ENCODE assay signal across 26 cellular contexts in genomic region chr12:32249701-32250270, GRCh38.
DNase-seq lines count a peak whose midpoint lies in the region; ATAC-seq and TF ChIP-seq lines count a peak whose summit lies in the region.
"Had no signal": no experiment of that assay in that cellular context is flagged by ENCODE, and none has a peak within 500 bp of the region (broad histone marks: within the 10 kb centered on the region; RNA-seq: fewer than 3 reads in every experiment).

No MANE protein-coding gene starts in this region.

- no peak overlapping the region for H2BK20ac ChIP-seq in H9 (ENCODE audit: low read depth, low read length, poor library complexity, severe bottlenecking)

- no peak overlapping the region for H3T11ph ChIP-seq in H9 (ENCODE audit: low read length)

- H3K9me3 ChIP-seq in H9 (ENCODE audit: control insufficient read depth, low read depth, low read length) (peaks cover 5% of the 10 kb centered on the region), RWPE2 (ENCODE audit: severe bottlenecking) (no peaks in the 10 kb centered on the region), hepatocyte (ENCODE audit: low read depth) (no peaks in the 10 kb centered on the region), smooth muscle cell (replicated peaks; ENCODE audit: low read depth) (no peaks in the 10 kb centered on the region), right atrium auricular region (no peaks in the 10 kb centered on the region)
- no peaks in the 10 kb centered on the region for H3K9me3 ChIP-seq in CD8-positive, alpha-beta memory T cell (ENCODE audit: low read length)
- H3K9me3 ChIP-seq: MG63, sigmoid colon, SK-N-SH, uterus had no signal

- H2AFZ ChIP-seq in H9 (ENCODE audit: low read length) (no peak overlapping the region), hepatocyte (no peak overlapping the region), smooth muscle cell (ENCODE audit: low read depth) (no peak overlapping the region)
- H2AFZ ChIP-seq: parathyroid adenoma had no signal

- no peak overlapping the region for H3K14ac ChIP-seq in H9 (ENCODE audit: insufficient read depth, low read length)

- intact Hi-C loops in activated CD4-positive, alpha-beta T cell treated with anti-CD3 and anti-CD28 coated beads for 36 hours (cut with DNase I, micrococcal nuclease) = no loop called here

- H2BK5ac ChIP-seq in H9 (ENCODE audit: insufficient read length, low read length) = no peak overlapping the region

- no peak for ATAC-seq in RWPE2 (ENCODE audit: low read depth)
- no peak for ATAC-seq in activated CD4-positive, alpha-beta T cell treated with anti-CD3 and anti-CD28 coated beads for 36 hours
- ATAC-seq: activated naive CD8-positive, alpha-beta T cell treated with anti-CD3 and anti-CD28 coated beads, Interleukin-2, amount 50 U/mL, for 24 hours; CD8-positive, alpha-beta T cell; left lobe of liver; naive thymus-derived CD8-positive, alpha-beta T cell had no signal

- peak overlapping the region; percentile 78 for H3K27ac ChIP-seq in H9 (ENCODE audit: insufficient read length, low read depth, low read length)
- H3K27ac ChIP-seq in RWPE2 (ENCODE audit: poor library complexity, severe bottlenecking) = peak overlapping the region; percentile 10
- peak overlapping the region; percentile 77 for H3K27ac ChIP-seq in hepatocyte
- H3K27ac ChIP-seq in smooth muscle cell (ENCODE audit: low read depth) = peak overlapping the region; percentile 84
- H3K27ac ChIP-seq in CD8-positive, alpha-beta memory T cell (ENCODE audit: low read depth, low read length) = no peak overlapping the region
- no peak overlapping the region for H3K27ac ChIP-seq in right atrium auricular region
- H3K27ac ChIP-seq: brain microvascular endothelial cell, parathyroid adenoma, sigmoid colon, uterus had no signal

- H3K4me3 ChIP-seq in RWPE2 (ENCODE audit: severe bottlenecking) (no peak overlapping the region), hepatocyte (no peak overlapping the region), smooth muscle cell (no peak overlapping the region), right atrium auricular region (no peak overlapping the region)
- no peak overlapping the region for H3K4me3 ChIP-seq in CD8-positive, alpha-beta memory T cell (ENCODE audit: low read length)
- H3K4me3 ChIP-seq: MG63, sigmoid colon, uterus had no signal

- H2BK15ac ChIP-seq in H9 (ENCODE audit: low read depth, low read length) = no peak overlapping the region

- H2BK12ac ChIP-seq in H9 (ENCODE audit: insufficient read length, low read depth, low read length) = no peak overlapping the region

- H3K9me3 Mint-ChIP-seq in H9 = peaks cover 9 to 17% of the 10 kb centered on the region in 2 experiments
- no peaks in the 10 kb centered on the region for H3K9me3 Mint-ChIP-seq in CD8-positive, alpha-beta memory T cell
- H3K9me3 Mint-ChIP-seq in activated CD4-positive, alpha-beta T cell treated with anti-CD3 and anti-CD28 coated beads for 36 hours (ENCODE audit: low read depth) = no peaks in the 10 kb centered on the region
- H3K9me3 Mint-ChIP-seq: activated naive CD8-positive, alpha-beta T cell treated with anti-CD3 and anti-CD28 coated beads, Interleukin-2, amount 50 U/mL, for 24 hours; CD8-positive, alpha-beta T cell had no signal

- no peak overlapping the region for H3K4ac ChIP-seq in H9 (ENCODE audit: low read depth, low read length)

- H3K23ac ChIP-seq in H9 (ENCODE audit: insufficient read length, low read depth, low read length) = no peak overlapping the region

- H2BK120ac ChIP-seq in H9 (ENCODE audit: low read depth, low read length, poor library complexity, severe bottlenecking) = no peak overlapping the region

- POLR2A ChIA-PET in CD8-positive, alpha-beta memory T cell (lab: Charles Lee) = interaction anchor here (0.5 kb wide), 1 partner anchor 67 kb away, joined by 7 read pairs; no protein-coding TSS in a partner anchor
- POLR2A ChIA-PET in activated CD4-positive, alpha-beta T cell treated with anti-CD3 and anti-CD28 coated beads for 36 hours (lab: Charles Lee) = no interaction called here

- H3K36me3 ChIP-seq in RWPE2 (ENCODE audit: low read depth) (no peaks in the 10 kb centered on the region), hepatocyte (replicated peaks; ENCODE audit: insufficient read depth, low read depth) (no peaks in the 10 kb centered on the region), smooth muscle cell (ENCODE audit: low read depth) (no peaks in the 10 kb centered on the region), right atrium auricular region (no peaks in the 10 kb centered on the region)
- H3K36me3 ChIP-seq in CD8-positive, alpha-beta memory T cell (ENCODE audit: insufficient read depth, low read length) = no peaks in the 10 kb centered on the region
- H3K36me3 ChIP-seq: brain microvascular endothelial cell, sigmoid colon, uterus had no signal

- no peak overlapping the region for H3K4me3 Mint-ChIP-seq in H9
- no peak overlapping the region for H3K4me3 Mint-ChIP-seq in CD8-positive, alpha-beta memory T cell
- no peak overlapping the region for H3K4me3 Mint-ChIP-seq in activated CD4-positive, alpha-beta T cell treated with anti-CD3 and anti-CD28 coated beads for 36 hours
- H3K4me3 Mint-ChIP-seq: activated naive CD8-positive, alpha-beta T cell treated with anti-CD3 and anti-CD28 coated beads, Interleukin-2, amount 50 U/mL, for 24 hours; CD8-positive, alpha-beta T cell; mesothelial cell of epicardium; naive thymus-derived CD8-positive, alpha-beta T cell; T-helper 2 cell treated with Interferon-gamma antibody and Interleukin-4, amounts not matched to agents 5 μg/mL and 100 μg/mL, for 36 hours had no signal

- H4K20me1 ChIP-seq in H9 (ENCODE audit: control insufficient read depth, insufficient read depth, insufficient read length) = no peaks in the 10 kb centered on the region
- H4K20me1 ChIP-seq in hepatocyte (ENCODE audit: insufficient read depth, poor library complexity, severe bottlenecking) = no peaks in the 10 kb centered on the region
- H4K20me1 ChIP-seq in smooth muscle cell (ENCODE audit: low read depth) = no peaks in the 10 kb centered on the region

- no peaks in the 10 kb centered on the region for H3K79me2 ChIP-seq in H9 (ENCODE audit: insufficient read depth, low read length)
- H3K79me2 ChIP-seq in hepatocyte = peaks cover 12% of the 10 kb centered on the region
- no peaks in the 10 kb centered on the region for H3K79me2 ChIP-seq in smooth muscle cell (ENCODE audit: low read depth)

- no peak overlapping the region for H4K5ac ChIP-seq in H9 (ENCODE audit: insufficient read length, low read depth, low read length)

- peak overlapping the region; percentile 54 to 98 (median 82); a peak in 5 of 7 replicates for H3K27ac Mint-ChIP-seq in H9
- H3K27ac Mint-ChIP-seq in CD8-positive, alpha-beta memory T cell = no peak overlapping the region
- no peak overlapping the region for H3K27ac Mint-ChIP-seq in activated CD4-positive, alpha-beta T cell treated with anti-CD3 and anti-CD28 coated beads for 36 hours
- H3K27ac Mint-ChIP-seq: activated naive CD8-positive, alpha-beta T cell treated with anti-CD3 and anti-CD28 coated beads, Interleukin-2, amount 50 U/mL, for 24 hours; T-helper 2 cell treated with Interferon-gamma antibody and Interleukin-4, amounts not matched to agents 5 μg/mL and 100 μg/mL, for 36 hours had no signal

- peaks cover 22 to 36% (median 33%) of the 10 kb centered on the region in 3 experiments for H3K36me3 Mint-ChIP-seq in H9 (ENCODE audit: insufficient read depth in 1 of 3, low read depth in 3 of 3)
- peaks cover 0 to 8% (median 3%) of the 10 kb centered on the region in 3 donors for H3K36me3 Mint-ChIP-seq in CD8-positive, alpha-beta memory T cell
- peaks cover 7% of the 10 kb centered on the region for H3K36me3 Mint-ChIP-seq in activated CD4-positive, alpha-beta T cell treated with anti-CD3 and anti-CD28 coated beads for 36 hours (ENCODE audit: low read depth)

- H3K4me2 ChIP-seq in H9 (ENCODE audit: insufficient read depth, insufficient read length, low read length) (peak overlapping the region; percentile 24), hepatocyte (no peak overlapping the region), smooth muscle cell (peak overlapping the region; percentile 16)
- H3K4me2 ChIP-seq: SK-N-SH had no signal

- H3K9me2 ChIP-seq in hepatocyte (replicated peaks; ENCODE audit: insufficient read depth) = no peaks in the 10 kb centered on the region
- H3K9me2 ChIP-seq: SK-N-SH had no signal

- CTCF ChIA-PET in CD8-positive, alpha-beta memory T cell (lab: Charles Lee) = no interaction called here
- CTCF ChIA-PET in activated CD4-positive, alpha-beta T cell treated with anti-CD3 and anti-CD28 coated beads for 36 hours (lab: Charles Lee) = no interaction called here

- no peaks in the 10 kb centered on the region for H3F3A ChIP-seq in smooth muscle cell (ENCODE audit: low read depth)

- TF ChIP-seq CTCF in H9 (conservative IDR thresholded peaks at IDR 0.05) (no peak), RWPE2 (IDR thresholded peaks at IDR 0.05; ENCODE audit: poor library complexity, severe bottlenecking) (no peak), hepatocyte (IDR thresholded peaks at IDR 0.05; ENCODE audit: poor library complexity) (no peak), smooth muscle cell (IDR thresholded peaks at IDR 0.05; ENCODE audit: borderline replicate concordance, insufficient read depth, poor library complexity, severe bottlenecking) (no peak), right atrium auricular region (IDR thresholded peaks at IDR 0.05) (no peak)

- H3K18ac ChIP-seq in H9 (ENCODE audit: insufficient read length, low read depth, low read length) = no peak overlapping the region

- whole genome bisulfite sequencing in H9 (ENCODE audit: extremely low coverage, insufficient read length, low lambda C conversion rate) = no CpG with 5 or more reads among the region's 4 CpGs
- 72% methylated on average over 4 of the region's 4 CpGs for WGBS in hepatocyte (ENCODE audit: low lambda C conversion rate, missing lambda C conversion rate)
- WGBS in smooth muscle cell (ENCODE audit: low lambda C conversion rate) = 53% methylated on average over 4 of the region's 4 CpGs

- no peak overlapping the region for H3K56ac ChIP-seq in H9 (ENCODE audit: insufficient read length, low read depth, low read length)

- no peaks in the 10 kb centered on the region for H3K27me3 Mint-ChIP-seq in H9 (ENCODE audit: low read depth)
- no peaks in the 10 kb centered on the region for H3K27me3 Mint-ChIP-seq in CD8-positive, alpha-beta memory T cell
- no peaks in the 10 kb centered on the region for H3K27me3 Mint-ChIP-seq in activated CD4-positive, alpha-beta T cell treated with anti-CD3 and anti-CD28 coated beads for 36 hours
- H3K27me3 Mint-ChIP-seq: activated naive CD8-positive, alpha-beta T cell treated with anti-CD3 and anti-CD28 coated beads, Interleukin-2, amount 50 U/mL, for 24 hours; naive thymus-derived CD8-positive, alpha-beta T cell had no signal

- no peaks in the 10 kb centered on the region for H3K23me2 ChIP-seq in H9 (ENCODE audit: insufficient read length, low read depth, low read length, poor library complexity, severe bottlenecking)

- H2AK5ac ChIP-seq in H9 (ENCODE audit: insufficient read length, low read length) = no peak overlapping the region

- peaks cover 8% of the 10 kb centered on the region for H3K4me1 ChIP-seq in H9 (ENCODE audit: insufficient read depth, low read length)
- peaks cover 4% of the 10 kb centered on the region for H3K4me1 ChIP-seq in RWPE2 (ENCODE audit: insufficient read depth, poor library complexity, severe bottlenecking)
- peaks cover 11% of the 10 kb centered on the region for H3K4me1 ChIP-seq in hepatocyte (ENCODE audit: insufficient read depth)
- peaks cover 29% of the 10 kb centered on the region for H3K4me1 ChIP-seq in smooth muscle cell (ENCODE audit: low read depth)
- no peaks in the 10 kb centered on the region for H3K4me1 ChIP-seq in CD8-positive, alpha-beta memory T cell (ENCODE audit: insufficient read depth, low read length)
- no peaks in the 10 kb centered on the region for H3K4me1 ChIP-seq in right atrium auricular region
- H3K4me1 ChIP-seq: parathyroid adenoma, uterus had no signal

- H3K9ac ChIP-seq in H9 (ENCODE audit: extremely low read depth, insufficient read length, low read length) = no peak overlapping the region
- no peak overlapping the region for H3K9ac ChIP-seq in smooth muscle cell (ENCODE audit: low read depth)
- H3K9ac ChIP-seq: parathyroid adenoma, SK-N-SH had no signal

- H4K8ac ChIP-seq in H9 (replicated peaks; ENCODE audit: insufficient read length, low read depth, low read length) = no peak overlapping the region

- H3K79me1 ChIP-seq in H9 (ENCODE audit: insufficient read depth, low read depth, low read length, poor library complexity, severe bottlenecking) = no peaks in the 10 kb centered on the region

- H3K27me3 ChIP-seq in H9 (ENCODE audit: insufficient read depth, low read length) (no peaks in the 10 kb centered on the region), RWPE2 (ENCODE audit: insufficient read depth, poor library complexity, severe bottlenecking) (no peaks in the 10 kb centered on the region), hepatocyte (no peaks in the 10 kb centered on the region), smooth muscle cell (ENCODE audit: low read depth) (no peaks in the 10 kb centered on the region), right atrium auricular region (no peaks in the 10 kb centered on the region)
- no peaks in the 10 kb centered on the region for H3K27me3 ChIP-seq in CD8-positive, alpha-beta memory T cell (ENCODE audit: insufficient read depth, low read length, poor library complexity, severe bottlenecking)
- H3K27me3 ChIP-seq: brain microvascular endothelial cell, MG63, sigmoid colon, uterus had no signal

- no peak overlapping the region for H4K91ac ChIP-seq in H9 (ENCODE audit: insufficient read length, low read depth, low read length)

- peaks cover 37 to 42% of the 10 kb centered on the region in 2 experiments for H3K4me1 Mint-ChIP-seq in H9
- peaks cover 0 to 1% (median 0%) of the 10 kb centered on the region in 3 donors for H3K4me1 Mint-ChIP-seq in CD8-positive, alpha-beta memory T cell
- H3K4me1 Mint-ChIP-seq in activated CD4-positive, alpha-beta T cell treated with anti-CD3 and anti-CD28 coated beads for 36 hours = no peaks in the 10 kb centered on the region
- H3K4me1 Mint-ChIP-seq: activated naive CD8-positive, alpha-beta T cell treated with anti-CD3 and anti-CD28 coated beads, Interleukin-2, amount 50 U/mL, for 24 hours had no signal

- no peak for DNase-seq in H9
- no peak for DNase-seq in RWPE2 (ENCODE audit: low spot score)
- no peak for DNase-seq in hepatocyte (ENCODE audit: low spot score)
- DNase-seq in smooth muscle cell (lab: John Stamatoyannopoulos, UW; ENCODE audit: unreplicated experiment) = no peak
- no peak for DNase-seq in CD8-positive, alpha-beta memory T cell
- no peak for DNase-seq in NCI-H510A treated with DMSO at 0.1 percent for 48 hours (lab: John Stamatoyannopoulos, UW)
- no peak for DNase-seq in right atrium auricular region (ENCODE audit: low spot score)
- no peak for DNase-seq in activated CD4-positive, alpha-beta T cell treated with anti-CD3 and anti-CD28 coated beads for 36 hours
- DNase-seq: activated CD4-positive, alpha-beta T cell treated with anti-CD3 and anti-CD28 coated beads, Interleukin-2, amount 50 U/mL, for 48 hours; activated effector memory CD4-positive, alpha-beta T cell treated with Interleukin-2 at 50 U/mL for 16 hours; activated naive CD8-positive, alpha-beta T cell treated with anti-CD3 and anti-CD28 coated beads, Interleukin-2, amount 50 U/mL, for 24 hours; brain microvascular endothelial cell; CD8-positive, alpha-beta T cell; cortex of kidney; MG63; naive thymus-derived CD8-positive, alpha-beta T cell; NCI-H1417 treated with DMSO at 0.1 percent for 48 hours; NCI-H524; sigmoid colon; SK-N-SH; substantia nigra; uterus had no signal

Comparison
In these comparisons a context has a peak if more than half of its experiments do, and no peak if none do; other contexts are left out.
1. H3K27ac ChIP-seq: peak in H9 (single experiment), RWPE2 (single experiment), hepatocyte (single experiment) and smooth muscle cell (single experiment); none in CD8-positive, alpha-beta memory T cell (single experiment) and right atrium auricular region (0 of 2).
2. H3K27ac Mint-ChIP-seq: peak in H9 (3 of 3); none in CD8-positive, alpha-beta memory T cell (0 of 8) and activated CD4-positive, alpha-beta T cell treated with anti-CD3 and anti-CD28 coated beads for 36 hours (single experiment).